ENCODE assay signal across 25 cellular contexts in the genomic region with DNA sequence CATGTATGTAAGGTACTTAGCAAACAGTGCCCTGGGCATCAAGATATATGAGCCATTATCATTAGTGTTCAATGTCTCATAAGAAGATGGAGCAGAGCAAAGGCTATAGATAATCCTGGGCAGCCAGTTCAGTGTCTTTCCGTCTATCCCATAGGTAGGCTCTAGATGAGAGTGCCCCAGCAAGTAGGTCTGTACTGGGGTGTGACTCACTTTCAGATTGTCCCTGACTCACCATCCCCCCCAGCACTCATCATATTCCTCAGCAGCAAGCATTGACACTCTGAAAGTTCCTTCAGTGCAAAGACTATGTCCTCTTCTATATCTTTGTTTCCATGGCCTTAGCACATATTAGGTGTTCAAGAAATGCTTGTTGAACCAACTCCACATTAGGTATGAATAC. TPM values are rescaled to one million over a fixed set of nuclear protein-coding genes. Genes with fewer than 3 reads are reported as not detected.
A peak's percentile ranks its signal among the peaks of the same experiment; 100 is the strongest.
DNase-seq lines count a peak whose midpoint lies in the region; ATAC-seq, FAIRE-seq and TF ChIP-seq lines count a peak whose summit lies in the region.
"Had no signal": no experiment of that assay in that cellular context is flagged by ENCODE, and none has a peak within 500 bp of the region (broad histone marks: within the 10 kb centered on the region; RNA-seq: fewer than 3 reads in every experiment).

No MANE protein-coding gene starts in this region.

- CTCF ChIA-PET in K562 (lab: Yijun Ruan, JAX; ENCODE audit: low intra/inter-chr PET ratio) = no interaction called here

- H3K4me2 ChIP-seq in Karpas-422 (ENCODE audit: low read depth, low read length, poor library complexity, severe bottlenecking) (no peak overlapping the region), K562 (ENCODE audit: insufficient read depth, low read length) (no peak overlapping the region), osteoblast (ENCODE audit: insufficient read depth, low read length) (no peak overlapping the region)
- H3K4me2 ChIP-seq: A549; BLaER1 treated with 17β-estradiol and CSF1 and Interleukin-3, amounts not matched to agents 10 nM and 100 nM; GM23338; PC-9 had no signal

- H3K9me3 ChIP-seq in Karpas-422 (ENCODE audit: low read length) = no peaks in the 10 kb centered on the region
- no peaks in the 10 kb centered on the region for H3K9me3 ChIP-seq in K562 (replicated peaks; ENCODE audit: control insufficient read depth, insufficient read depth, low read depth, low read length)
- H3K9me3 ChIP-seq in osteoblast (ENCODE audit: low read depth, low read length) = no peaks in the 10 kb centered on the region
- H3K9me3 ChIP-seq: A549 had no signal

- no peak for TF ChIP-seq RAD21 in K562 (CRISPR knock-in tag; conservative IDR thresholded peaks at IDR 0.05 in 1 of 2, IDR thresholded peaks at IDR 0.05 in 1 of 2)

- FAIRE-seq in K562 (lab: Jason Lieb, UNC) = no peak
- FAIRE-seq: A549, D721Med, GM12878 had no signal

- H3K79me2 ChIP-seq in Karpas-422 (ENCODE audit: low read length) (no peaks in the 10 kb centered on the region), K562 (ENCODE audit: control insufficient read depth, insufficient read depth, low read length) (no peaks in the 10 kb centered on the region), osteoblast (ENCODE audit: insufficient read depth, low read length) (no peaks in the 10 kb centered on the region)

- DNase-seq in ELR (ENCODE audit: low read depth) = peak; percentile 43
- DNase-seq in Karpas-422 = peak; percentile 15
- DNase-seq in K562 (ENCODE audit: extremely low read depth in 1 of 4, low spot score in 3 of 4) = no peak
- peak; percentile 2 for DNase-seq in osteoblast (ENCODE audit: insufficient read length, low spot score, missing footprints)
- no peak for DNase-seq in stimulated activated CD4-positive, alpha-beta T cell treated with anti-CD3 and anti-CD28 coated beads, Interleukin-2, amount 100 ng/mL, for 24 hours
- DNase-seq in SKM-1 treated with dmso at 0.1 percent for 144 hours (lab: John Stamatoyannopoulos, UW; ENCODE audit: unreplicated experiment) = no peak
- DNase-seq: AML-193; CD4-positive, alpha-beta T cell; GDM1; H9; NCI-H1105; NCI-H1436 treated with DMSO at 0.1 percent for 48 hours; NCI-H1930; NCI-H446; NCI-H524 treated with DMSO at 0.1 percent for 48 hours; NCI-H82; PC-9; SIG-M5 had no signal

- ATAC-seq in K562 (no peak), GM21619 (IDR thresholded peaks at IDR 0.05; ENCODE audit: unreplicated experiment) (no peak)
- ATAC-seq: A549, GM12878, GM23338 had no signal

- intact Hi-C loops in K562 (cut with micrococcal nuclease) = no loop called here

- H4K20me1 ChIP-seq in Karpas-422 (ENCODE audit: insufficient read depth, low read depth, low read length) = no peaks in the 10 kb centered on the region
- no peaks in the 10 kb centered on the region for H4K20me1 ChIP-seq in K562 (replicated peaks; ENCODE audit: control insufficient read depth, insufficient read depth, low read length)
- no peaks in the 10 kb centered on the region for H4K20me1 ChIP-seq in osteoblast (ENCODE audit: insufficient read depth, low read length)
- H4K20me1 ChIP-seq: BLaER1 treated with 17β-estradiol and CSF1 and Interleukin-3, amounts not matched to agents 10 nM and 100 nM had no signal

- no peaks in the 10 kb centered on the region for H3K27me3 ChIP-seq in Karpas-422 (ENCODE audit: low read length)
- no peaks in the 10 kb centered on the region for H3K27me3 ChIP-seq in K562 (ENCODE audit: control insufficient read depth in 2 of 2, insufficient read depth in 2 of 2, low read length in 2 of 2)
- H3K27me3 ChIP-seq in osteoblast (ENCODE audit: insufficient read depth, low read length) = no peaks in the 10 kb centered on the region
- H3K27me3 ChIP-seq: BLaER1 treated with 17β-estradiol and CSF1 and Interleukin-3, amounts not matched to agents 10 nM and 100 nM had no signal

- in situ Hi-C loops in K562 (cut with MboI) = no loop called here

- 0% methylated on average over 1 of the region's 1 CpG for WGBS in K562 (ENCODE audit: insufficient coverage, low coverage, missing lambda C conversion rate)

- H3K27ac ChIP-seq in Karpas-422 (ENCODE audit: low read length) (no peak overlapping the region), K562 (ENCODE audit: extremely low read depth, low read depth, low read length) (no peak overlapping the region), osteoblast (ENCODE audit: low read depth, low read length) (no peak overlapping the region)
- H3K27ac ChIP-seq: A549; BLaER1 treated with 17β-estradiol and CSF1 and Interleukin-3, amounts not matched to agents 10 nM and 100 nM; PC-9; SK-N-MC had no signal

- H2AFZ ChIP-seq in Karpas-422 (ENCODE audit: low read length) (no peak overlapping the region), K562 (ENCODE audit: low read depth, low read length) (no peak overlapping the region), osteoblast (ENCODE audit: low read length) (no peak overlapping the region)
- H2AFZ ChIP-seq: GM23338, PC-9 had no signal

- POLR2A ChIA-PET in K562 (lab: Yijun Ruan, JAX) = interaction anchor here (1.0 to 1.2 kb wide), 2 partner anchors 10 to 12 kb away, joined by 3 read pairs; no protein-coding TSS in a partner anchor

- TF ChIP-seq EP300 in K562 (IDR thresholded peaks at IDR 0.05; ENCODE audit: low read length) = no peak

- H3K36me3 ChIP-seq in Karpas-422 (ENCODE audit: insufficient read depth, low read length) (no peaks in the 10 kb centered on the region), K562 (ENCODE audit: control insufficient read depth, insufficient read depth, low read length) (no peaks in the 10 kb centered on the region), osteoblast (ENCODE audit: insufficient read depth, low read length) (no peaks in the 10 kb centered on the region)
- H3K36me3 ChIP-seq: BLaER1 treated with 17β-estradiol and CSF1 and Interleukin-3, amounts not matched to agents 10 nM and 100 nM had no signal

- no peak for TF ChIP-seq CTCF in K562 (IDR thresholded peaks at IDR 0.05 in 2 of 3, conservative IDR thresholded peaks at IDR 0.05 in 1 of 3; ENCODE audit: insufficient read depth in 2 of 3, low read depth in 1 of 3, low read length in 3 of 3)
- no peak for TF ChIP-seq CTCF in osteoblast (IDR thresholded peaks at IDR 0.05; ENCODE audit: extremely low read depth, low read depth, low read length)

- H3K9me1 ChIP-seq in K562 (ENCODE audit: control insufficient read depth, insufficient read depth, low read length) = no peaks in the 10 kb centered on the region

- BruUV-seq in K562 (replicated peaks; lab: Mats Ljungman, UMichigan) = no TSS peak

- H3K9ac ChIP-seq in Karpas-422 (ENCODE audit: low read length) = no peak overlapping the region
- H3K9ac ChIP-seq in K562 (ENCODE audit: insufficient read depth in 1 of 2, low read depth in 2 of 2, low read length in 2 of 2) = no peak overlapping the region
- H3K9ac ChIP-seq: BLaER1 treated with 17β-estradiol and CSF1 and Interleukin-3, amounts not matched to agents 10 nM and 100 nM had no signal

- H3K4me3 ChIP-seq in Karpas-422 (ENCODE audit: low read length) (no peak overlapping the region), K562 (no peak overlapping the region), osteoblast (ENCODE audit: insufficient read depth, low read length) (no peak overlapping the region)
- H3K4me3 ChIP-seq: A549; BLaER1 treated with 17β-estradiol and CSF1 and Interleukin-3, amounts not matched to agents 10 nM and 100 nM; GM12878; GM23338; PC-9; SK-N-MC had no signal

- H3K4me1 ChIP-seq in Karpas-422 (ENCODE audit: low read length) (no peaks in the 10 kb centered on the region), K562 (replicated peaks in 1 of 2; ENCODE audit: control insufficient read depth in 2 of 2, insufficient read depth in 2 of 2, low read length in 2 of 2) (no peaks in the 10 kb centered on the region), osteoblast (ENCODE audit: insufficient read depth, low read length) (no peaks in the 10 kb centered on the region)
- H3K4me1 ChIP-seq: A549; BLaER1 treated with 17β-estradiol and CSF1 and Interleukin-3, amounts not matched to agents 10 nM and 100 nM had no signal

- no peak for TF ChIP-seq POLR2A in K562 (conservative IDR thresholded peaks at IDR 0.05)

- H3K9me2 ChIP-seq in Karpas-422 (replicated peaks; ENCODE audit: insufficient read depth, low read length) = no peaks in the 10 kb centered on the region

TF ChIP-seq in K562, 482 proteins besides CTCF, POLR2A, EP300 and RAD21:
- TF ChIP-seq ZBTB7A (IDR thresholded peaks at IDR 0.05; ENCODE audit: borderline replicate concordance, control insufficient read depth, low read depth, low read length) (no peak), FOSL1 (tag; conservative IDR thresholded peaks at IDR 0.05) (peak; percentile 39; the same call in 1 of the 2 replicates)

RNA-seq across cellular contexts. Expression of gene FAM204A, which starts 20.0 kb away (rescaled TPM):
- total RNA-seq in Karpas-422 (2014; rRNA removed; shearing (Covaris generic); ENCODE audit: low replicate concordance) = 56.1 and 86.2 TPM in 2 replicates
- total RNA-seq in K562 (2011; cell fraction: chromatin; rRNA removed; ENCODE audit: low replicate concordance) = 22.8 and 40.0 TPM in 2 replicates
- 13.2 and 16.2 TPM in 2 replicates for total RNA-seq in K562 (2011; cell fraction: nucleolus; rRNA removed)
- 12.5 and 16.1 TPM in 2 replicates for total RNA-seq in K562 (2011; cell fraction: nucleoplasm; rRNA removed)
- total RNA-seq in K562 (2014; rRNA removed) (31.0 and 34.0 TPM in 2 replicates), K562 (2014; rRNA removed; fragmentation: Illumina TruSeq; extraction: Trizol) (63.1 and 71.0 TPM in 2 replicates), K562 (2015; rRNA removed; fragmentation: Illumina TruSeq; extraction: Trizol) (52.6 and 57.1 TPM in 2 replicates), K562 (2021) (39.4 and 44.9 TPM in 2 replicates), osteoblast (75.7 and 85.8 TPM in 2 replicates)
- polyA plus RNA-seq in K562 (2011; rRNA removed) (19.1 and 29.0 TPM in 2 replicates), K562 (2014; fragmentation: Illumina TruSeq; extraction: Trizol) (41.8 and 44.6 TPM in 2 replicates), K562 (2014; fragmentation: Nextera tagmentation; extraction: Ambion mirVana) (10 to 100 TPM; 57.6 to 64.5 TPM), K562 (2014; rRNA removed) (41.4 and 44.3 TPM in 2 replicates)
- polyA plus RNA-seq in K562 (2011; cell fraction: cytosol; rRNA removed) = 6.6 and 9.9 TPM in 2 replicates
- polyA plus RNA-seq in K562 (2011; cell fraction: nucleus; rRNA removed) = 11.7 and 16.9 TPM in 2 replicates
- 35.8 and 37.0 TPM in 2 replicates for polyA plus RNA-seq in K562 (2012)
- 30.4 and 34.3 TPM in 2 replicates for polyA minus RNA-seq in K562 (2011; rRNA and poly(A)+ RNA removed)
- polyA minus RNA-seq in K562 (2011; cell fraction: cytosol; rRNA and poly(A)+ RNA removed) = 6.2 and 8.7 TPM in 2 replicates
- 28.7 and 55.9 TPM in 2 replicates for polyA minus RNA-seq in K562 (2011; cell fraction: nucleus; rRNA and poly(A)+ RNA removed)

Comparison
In these comparisons a context has a peak if more than half of its experiments do, and no peak if none do; other contexts are left out.
1. DNase-seq: peak in ELR (single experiment), Karpas-422 (single experiment) and osteoblast (single experiment); none in K562 (0 of 4), stimulated activated CD4-positive, alpha-beta T cell treated with anti-CD3 and anti-CD28 coated beads, Interleukin-2, amount 100 ng/mL, for 24 hours (0 of 2) and SKM-1 treated with dmso at 0.1 percent for 144 hours (single experiment).